ENCODE assay signal across 8 cellular contexts in the genomic region with DNA sequence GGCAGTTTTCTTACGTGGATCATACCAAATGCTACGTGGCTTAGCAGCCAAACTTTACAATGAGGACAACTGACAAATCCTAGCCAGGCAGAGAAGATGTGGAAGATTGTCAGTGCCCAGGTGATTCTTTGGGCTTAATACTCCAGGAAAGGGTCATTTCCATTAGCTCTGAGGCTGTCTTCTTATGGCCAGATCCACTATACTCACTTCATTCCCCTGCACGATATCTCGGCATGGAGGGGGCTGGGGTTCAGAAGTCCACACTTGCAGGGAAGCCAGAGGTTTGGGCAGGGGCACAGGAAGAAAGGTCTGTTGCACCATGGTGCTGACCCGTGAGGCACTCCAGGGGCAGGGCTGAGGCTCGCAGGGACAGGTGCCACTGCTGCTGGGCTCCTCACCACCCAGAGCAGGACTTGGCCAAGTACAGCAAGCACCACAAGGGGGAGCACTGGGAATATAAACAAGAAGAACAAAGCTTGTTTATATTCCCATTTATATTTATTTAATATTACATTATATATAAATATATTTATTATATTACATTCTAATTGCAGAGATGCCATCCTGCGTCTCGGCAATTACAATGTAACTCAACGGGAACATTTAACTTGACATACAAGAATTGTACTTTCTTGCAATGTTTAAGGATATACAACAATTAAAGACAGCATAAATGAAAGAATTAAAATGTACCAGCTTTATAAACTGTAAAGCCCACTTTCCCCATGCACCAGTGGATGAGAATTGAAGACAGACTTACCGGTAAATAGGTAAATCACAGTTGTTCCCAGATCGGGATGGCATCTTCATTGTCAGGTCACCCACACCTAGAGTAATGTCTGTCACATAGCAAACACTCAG. TPM values are rescaled to one million over a fixed set of nuclear protein-coding genes. Genes with fewer than 3 reads are reported as not detected.
DNase-seq lines count a peak whose midpoint lies in the region; ATAC-seq and TF ChIP-seq lines count a peak whose summit lies in the region.

No MANE protein-coding gene starts in this region.

- DNase-seq in D341Med (ENCODE audit: low spot score) (peak; percentile 85), HFFc6 (peak; percentile 63), NCI-H2227 (lab: John Stamatoyannopoulos, UW; ENCODE audit: unreplicated experiment) (peak; percentile 67), caudate nucleus (lab: John Stamatoyannopoulos, UW) (peak in 54 of 61 donors; percentile 1 to 77 (median 38)), left kidney (ENCODE audit: low read depth, low spot score) (peak; percentile 81)
- DNase-seq in activated CD4-positive, CD25-positive, alpha-beta regulatory T cell treated with anti-CD3 and anti-CD28 coated beads, Interleukin-2, amount 50 U/mL, for 16 hours (ENCODE audit: low read depth, low spot score) = peak; percentile 26
- DNase-seq in stimulated activated CD4-positive, alpha-beta T cell treated with anti-CD3 and anti-CD28 coated beads, Interleukin-4, amount 100 ng/mL, for 1 hour = peak; percentile 60

- no peaks in the 10 kb centered on the region for H3K36me3 Mint-ChIP-seq in HFFc6 (ENCODE audit: low read depth)

- H3K4me3 Mint-ChIP-seq in HFFc6 = no peak overlapping the region

- H3K27ac Mint-ChIP-seq in HFFc6 = no peak overlapping the region

- peak overlapping the region; percentile 32 for H3K27ac ChIP-seq in caudate nucleus (ENCODE audit: low read depth, low read length)

- no peaks in the 10 kb centered on the region for H3K4me1 Mint-ChIP-seq in HFFc6 (ENCODE audit: low read depth)

- no peak for ATAC-seq in GM21786 (IDR thresholded peaks at IDR 0.05; ENCODE audit: unreplicated experiment)

- H3K9me3 Mint-ChIP-seq in HFFc6 = no peaks in the 10 kb centered on the region

- peaks cover 23% of the 10 kb centered on the region for H3K27me3 Mint-ChIP-seq in HFFc6 (ENCODE audit: insufficient read depth)

- TF ChIP-seq CTCF in HFFc6 (IDR thresholded peaks at IDR 0.05) = peak; percentile 93

RNA-seq across cellular contexts. Expression of a gene that starts 27.2 kb away (rescaled TPM):
- total RNA-seq in HFFc6 (2021; fragmentation: NEBNext Ultra II Directional; extraction: Animal tissue kit (Norgen Biotek cat#: 25700)) = not detected

RNA-seq across cellular contexts. Expression of a gene that starts 33.5 kb away (rescaled TPM):
- total RNA-seq in HFFc6 (2021; fragmentation: NEBNext Ultra II Directional; extraction: Animal tissue kit (Norgen Biotek cat#: 25700)) = 100 to 1,000 TPM in 5 of 6 experiments, 10 to 100 TPM in 1; 88.6 to 179 (median 153) TPM

RNA-seq across cellular contexts. Expression of a gene that starts 43.8 kb away (rescaled TPM):
- total RNA-seq in HFFc6 (2021; fragmentation: NEBNext Ultra II Directional; extraction: Animal tissue kit (Norgen Biotek cat#: 25700)) = not detected

Comparison
In these comparisons a context has a peak if more than half of its experiments do, and no peak if none do; other contexts are left out.
1. DNase-seq: peak in every context shown above with its lines; median percentile 85 in D341Med; 81 in left kidney; 67 in NCI-H2227; 63 in HFFc6; 60 in stimulated activated CD4-positive, alpha-beta T cell treated with anti-CD3 and anti-CD28 coated beads, Interleukin-4, amount 100 ng/mL, for 1 hour; 38 in caudate nucleus; 26 in activated CD4-positive, CD25-positive, alpha-beta regulatory T cell treated with anti-CD3 and anti-CD28 coated beads, Interleukin-2, amount 50 U/mL, for 16 hours.